1 cellular context compared by ENCODE assay signal in the genomic region with DNA sequence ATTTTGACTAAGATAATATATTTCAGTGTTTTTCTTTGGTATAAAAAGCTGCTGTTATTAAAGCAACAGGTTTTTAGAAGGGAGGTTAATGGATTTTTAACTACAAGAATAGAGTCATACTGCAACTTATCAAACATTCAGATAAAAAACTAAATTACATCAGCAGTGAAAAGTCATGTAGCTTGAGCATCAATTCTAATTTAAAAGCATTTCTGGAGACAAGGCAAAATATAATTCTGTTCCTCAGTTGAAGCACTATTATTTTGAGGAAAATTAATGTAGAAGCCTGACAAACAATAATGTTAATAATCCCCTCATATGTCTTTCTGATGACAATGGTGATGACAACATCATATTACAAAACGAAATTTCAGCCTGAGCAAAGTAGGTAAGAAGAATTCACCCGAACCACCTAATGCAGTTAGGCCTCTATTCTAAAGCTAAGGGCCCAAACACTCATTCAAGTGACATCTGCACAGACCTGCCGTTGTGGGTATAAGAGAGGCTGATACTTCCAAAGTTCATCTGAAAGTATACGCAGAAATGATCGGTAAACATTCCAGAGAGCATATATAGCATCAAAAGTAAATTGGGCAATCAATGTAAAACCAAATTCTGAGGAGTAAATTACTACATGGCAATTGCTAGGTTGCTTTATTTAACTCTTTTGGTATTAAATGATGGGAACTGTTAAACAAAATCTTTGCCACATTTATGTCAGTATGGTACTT.
TF ChIP-seq lines count a peak whose summit lies in the region.

No MANE protein-coding gene starts in this region.

TF ChIP-seq in HepG2, 621 proteins besides CTCF, POLR2A, EP300 and RAD21:
- TF ChIP-seq, protein P1, sequence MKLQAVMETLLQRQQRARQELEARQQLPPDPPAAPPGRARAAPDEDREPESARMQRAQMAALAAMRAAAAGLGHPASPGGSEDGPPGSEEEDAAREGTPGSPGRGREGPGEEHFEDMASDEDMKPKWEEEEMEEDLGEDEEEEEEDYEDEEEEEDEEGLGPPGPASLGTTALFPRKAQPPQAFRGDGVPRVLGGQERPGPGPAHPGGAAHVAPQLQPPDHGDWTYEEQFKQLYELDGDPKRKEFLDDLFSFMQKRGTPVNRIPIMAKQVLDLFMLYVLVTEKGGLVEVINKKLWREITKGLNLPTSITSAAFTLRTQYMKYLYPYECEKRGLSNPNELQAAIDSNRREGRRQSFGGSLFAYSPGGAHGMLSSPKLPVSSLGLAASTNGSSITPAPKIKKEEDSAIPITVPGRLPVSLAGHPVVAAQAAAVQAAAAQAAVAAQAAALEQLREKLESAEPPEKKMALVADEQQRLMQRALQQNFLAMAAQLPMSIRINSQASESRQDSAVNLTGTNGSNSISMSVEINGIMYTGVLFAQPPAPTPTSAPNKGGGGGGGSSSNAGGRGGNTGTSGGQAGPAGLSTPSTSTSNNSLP (IDR thresholded peaks at IDR 0.05; ENCODE audit: low read depth, low read length), result peak; percentile 13; the same call in 1 of the 2 replicates
- TF ChIP-seq ZNF670 (CRISPR knock-in tag; IDR thresholded peaks at IDR 0.05; ENCODE audit: borderline replicate concordance) (no peak), ZBTB20 (CRISPR knock-in tag; IDR thresholded peaks at IDR 0.05; ENCODE audit: borderline replicate concordance, low read depth) (peak; percentile 83; the same call in 1 of the 2 replicates), SOX6 (IDR thresholded peaks at IDR 0.05) (no peak), SOX6 (CRISPR knock-in tag; IDR thresholded peaks at IDR 0.05) (peak; percentile 27; the same call in 1 of the 2 replicates), HMG20A (CRISPR knock-in tag; IDR thresholded peaks at IDR 0.05; ENCODE audit: borderline replicate concordance) (peak; percentile 27; the same call in 1 of the 2 replicates), CEBPG (CRISPR knock-in tag; IDR thresholded peaks at IDR 0.05) (0 out of 2 replicates have a peak, but pooled peaks have one; percentile 38), MIXL1 (CRISPR knock-in tag; IDR thresholded peaks at IDR 0.05) (0 out of 2 replicates have a peak, but pooled peaks have one; percentile 15), HNF4A (CRISPR knock-in tag; IDR thresholded peaks at IDR 0.05) (peak; percentile 64), SALL1 (CRISPR knock-in tag; IDR thresholded peaks at IDR 0.05) (peak; percentile 19; the same call in 1 of the 2 replicates), FOXA3 (CRISPR knock-in tag; IDR thresholded peaks at IDR 0.05) (peak; percentile 33; the same call in 1 of the 2 replicates), CEBPB (IDR thresholded peaks at IDR 0.05; ENCODE audit: borderline replicate concordance, low read depth, low read length) (peak; percentile 62; the same call in 1 of the 2 replicates)
- TF ChIP-seq, protein P2, sequence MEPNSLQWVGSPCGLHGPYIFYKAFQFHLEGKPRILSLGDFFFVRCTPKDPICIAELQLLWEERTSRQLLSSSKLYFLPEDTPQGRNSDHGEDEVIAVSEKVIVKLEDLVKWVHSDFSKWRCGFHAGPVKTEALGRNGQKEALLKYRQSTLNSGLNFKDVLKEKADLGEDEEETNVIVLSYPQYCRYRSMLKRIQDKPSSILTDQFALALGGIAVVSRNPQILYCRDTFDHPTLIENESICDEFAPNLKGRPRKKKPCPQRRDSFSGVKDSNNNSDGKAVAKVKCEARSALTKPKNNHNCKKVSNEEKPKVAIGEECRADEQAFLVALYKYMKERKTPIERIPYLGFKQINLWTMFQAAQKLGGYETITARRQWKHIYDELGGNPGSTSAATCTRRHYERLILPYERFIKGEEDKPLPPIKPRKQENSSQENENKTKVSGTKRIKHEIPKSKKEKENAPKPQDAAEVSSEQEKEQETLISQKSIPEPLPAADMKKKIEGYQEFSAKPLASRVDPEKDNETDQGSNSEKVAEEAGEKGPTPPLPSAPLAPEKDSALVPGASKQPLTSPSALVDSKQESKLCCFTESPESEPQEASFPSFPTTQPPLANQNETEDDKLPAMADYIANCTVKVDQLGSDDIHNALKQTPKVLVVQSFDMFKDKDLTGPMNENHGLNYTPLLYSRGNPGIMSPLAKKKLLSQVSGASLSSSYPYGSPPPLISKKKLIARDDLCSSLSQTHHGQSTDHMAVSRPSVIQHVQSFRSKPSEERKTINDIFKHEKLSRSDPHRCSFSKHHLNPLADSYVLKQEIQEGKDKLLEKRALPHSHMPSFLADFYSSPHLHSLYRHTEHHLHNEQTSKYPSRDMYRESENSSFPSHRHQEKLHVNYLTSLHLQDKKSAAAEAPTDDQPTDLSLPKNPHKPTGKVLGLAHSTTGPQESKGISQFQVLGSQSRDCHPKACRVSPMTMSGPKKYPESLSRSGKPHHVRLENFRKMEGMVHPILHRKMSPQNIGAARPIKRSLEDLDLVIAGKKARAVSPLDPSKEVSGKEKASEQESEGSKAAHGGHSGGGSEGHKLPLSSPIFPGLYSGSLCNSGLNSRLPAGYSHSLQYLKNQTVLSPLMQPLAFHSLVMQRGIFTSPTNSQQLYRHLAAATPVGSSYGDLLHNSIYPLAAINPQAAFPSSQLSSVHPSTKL (CRISPR knock-in tag; IDR thresholded peaks at IDR 0.05), result 0 out of 2 replicates have a peak, but pooled peaks have one; percentile 21
- TF ChIP-seq, protein P3, sequence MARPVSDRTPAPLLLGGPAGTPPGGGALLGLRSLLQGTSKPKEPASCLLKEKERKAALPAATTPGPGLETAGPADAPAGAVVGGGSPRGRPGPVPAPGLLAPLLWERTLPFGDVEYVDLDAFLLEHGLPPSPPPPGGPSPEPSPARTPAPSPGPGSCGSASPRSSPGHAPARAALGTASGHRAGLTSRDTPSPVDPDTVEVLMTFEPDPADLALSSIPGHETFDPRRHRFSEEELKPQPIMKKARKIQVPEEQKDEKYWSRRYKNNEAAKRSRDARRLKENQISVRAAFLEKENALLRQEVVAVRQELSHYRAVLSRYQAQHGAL (CRISPR knock-in tag; IDR thresholded peaks at IDR 0.05; ENCODE audit: not compliant biosample characterization), result no peak
- TF ChIP-seq, protein P4, sequence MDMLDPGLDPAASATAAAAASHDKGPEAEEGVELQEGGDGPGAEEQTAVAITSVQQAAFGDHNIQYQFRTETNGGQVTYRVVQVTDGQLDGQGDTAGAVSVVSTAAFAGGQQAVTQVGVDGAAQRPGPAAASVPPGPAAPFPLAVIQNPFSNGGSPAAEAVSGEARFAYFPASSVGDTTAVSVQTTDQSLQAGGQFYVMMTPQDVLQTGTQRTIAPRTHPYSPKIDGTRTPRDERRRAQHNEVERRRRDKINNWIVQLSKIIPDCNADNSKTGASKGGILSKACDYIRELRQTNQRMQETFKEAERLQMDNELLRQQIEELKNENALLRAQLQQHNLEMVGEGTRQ (IDR thresholded peaks at IDR 0.05; ENCODE audit: low read depth, low read length), result no peak
- TF ChIP-seq, protein P4 (CRISPR knock-in tag; IDR thresholded peaks at IDR 0.05; ENCODE audit: borderline replicate concordance), result no peak
- TF ChIP-seq, protein P5, sequence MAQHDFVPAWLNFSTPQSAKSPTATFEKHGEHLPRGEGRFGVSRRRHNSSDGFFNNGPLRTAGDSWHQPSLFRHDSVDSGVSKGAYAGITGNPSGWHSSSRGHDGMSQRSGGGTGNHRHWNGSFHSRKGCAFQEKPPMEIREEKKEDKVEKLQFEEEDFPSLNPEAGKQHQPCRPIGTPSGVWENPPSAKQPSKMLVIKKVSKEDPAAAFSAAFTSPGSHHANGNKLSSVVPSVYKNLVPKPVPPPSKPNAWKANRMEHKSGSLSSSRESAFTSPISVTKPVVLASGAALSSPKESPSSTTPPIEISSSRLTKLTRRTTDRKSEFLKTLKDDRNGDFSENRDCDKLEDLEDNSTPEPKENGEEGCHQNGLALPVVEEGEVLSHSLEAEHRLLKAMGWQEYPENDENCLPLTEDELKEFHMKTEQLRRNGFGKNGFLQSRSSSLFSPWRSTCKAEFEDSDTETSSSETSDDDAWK (CRISPR knock-in tag; IDR thresholded peaks at IDR 0.05), result no peak
- TF ChIP-seq, protein P6, sequence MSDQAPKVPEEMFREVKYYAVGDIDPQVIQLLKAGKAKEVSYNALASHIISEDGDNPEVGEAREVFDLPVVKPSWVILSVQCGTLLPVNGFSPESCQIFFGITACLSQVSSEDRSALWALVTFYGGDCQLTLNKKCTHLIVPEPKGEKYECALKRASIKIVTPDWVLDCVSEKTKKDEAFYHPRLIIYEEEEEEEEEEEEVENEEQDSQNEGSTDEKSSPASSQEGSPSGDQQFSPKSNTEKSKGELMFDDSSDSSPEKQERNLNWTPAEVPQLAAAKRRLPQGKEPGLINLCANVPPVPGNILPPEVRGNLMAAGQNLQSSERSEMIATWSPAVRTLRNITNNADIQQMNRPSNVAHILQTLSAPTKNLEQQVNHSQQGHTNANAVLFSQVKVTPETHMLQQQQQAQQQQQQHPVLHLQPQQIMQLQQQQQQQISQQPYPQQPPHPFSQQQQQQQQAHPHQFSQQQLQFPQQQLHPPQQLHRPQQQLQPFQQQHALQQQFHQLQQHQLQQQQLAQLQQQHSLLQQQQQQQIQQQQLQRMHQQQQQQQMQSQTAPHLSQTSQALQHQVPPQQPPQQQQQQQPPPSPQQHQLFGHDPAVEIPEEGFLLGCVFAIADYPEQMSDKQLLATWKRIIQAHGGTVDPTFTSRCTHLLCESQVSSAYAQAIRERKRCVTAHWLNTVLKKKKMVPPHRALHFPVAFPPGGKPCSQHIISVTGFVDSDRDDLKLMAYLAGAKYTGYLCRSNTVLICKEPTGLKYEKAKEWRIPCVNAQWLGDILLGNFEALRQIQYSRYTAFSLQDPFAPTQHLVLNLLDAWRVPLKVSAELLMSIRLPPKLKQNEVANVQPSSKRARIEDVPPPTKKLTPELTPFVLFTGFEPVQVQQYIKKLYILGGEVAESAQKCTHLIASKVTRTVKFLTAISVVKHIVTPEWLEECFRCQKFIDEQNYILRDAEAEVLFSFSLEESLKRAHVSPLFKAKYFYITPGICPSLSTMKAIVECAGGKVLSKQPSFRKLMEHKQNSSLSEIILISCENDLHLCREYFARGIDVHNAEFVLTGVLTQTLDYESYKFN (CRISPR knock-in tag; conservative IDR thresholded peaks at IDR 0.05), result 0 out of 2 replicates have a peak, but pooled peaks have one; percentile 22
TF ChIP-seq in HepG2: peak in this region for 12.
